8 cellular contexts compared by ENCODE assay signal in genomic region chr10:110873951-110874350, GRCh38. TPM values are rescaled to one million over a fixed set of nuclear protein-coding genes. Genes with fewer than 3 reads are reported as not detected.
DNase-seq lines count a peak whose midpoint lies in the region; ATAC-seq and TF ChIP-seq lines count a peak whose summit lies in the region.

No MANE protein-coding gene starts in this region.

- H3K9ac ChIP-seq in endocrine pancreas (ENCODE audit: control insufficient read depth, insufficient read depth, low read length), result peak overlapping the region; percentile 41

- no peak for TF ChIP-seq EP300 in ovary (IDR thresholded peaks at IDR 0.05)

- H3K36me3 Mint-ChIP-seq in Caco-2 (ENCODE audit: insufficient read depth, unreplicated experiment), result peaks cover 15% of the 10 kb centered on the region

- peak overlapping the region in 1 of 2 donors; percentile 99 for H3K27ac ChIP-seq in ovary

- ATAC-seq in left lobe of liver, result no peak
- no peak for ATAC-seq in GM21529 (IDR thresholded peaks at IDR 0.05; ENCODE audit: unreplicated experiment)
- ATAC-seq in GM19397 (IDR thresholded peaks at IDR 0.05; ENCODE audit: unreplicated experiment), result no peak

- TF ChIP-seq POLR2A in ovary (IDR thresholded peaks at IDR 0.05), result no peak

- H3K9me3 Mint-ChIP-seq in Caco-2 (ENCODE audit: unreplicated experiment), result no peaks in the 10 kb centered on the region

- TF ChIP-seq CTCF in Caco-2 (IDR thresholded peaks at IDR 0.05; ENCODE audit: insufficient read depth in 1 of 2, low read depth in 1 of 2, low read length in 1 of 2, severe bottlenecking in 1 of 2, unreplicated experiment in 1 of 2) (no peak), ovary (IDR thresholded peaks at IDR 0.05) (no peak)

- H3K9me3 ChIP-seq in Caco-2 (no peaks in the 10 kb centered on the region), endocrine pancreas (ENCODE audit: control insufficient read depth, low read length) (no peaks in the 10 kb centered on the region), ovary (no peaks in the 10 kb centered on the region)

- H3K4me3 ChIP-seq in Caco-2 (ENCODE audit: low read depth, low read length), result peak overlapping the region; percentile 72
- H3K4me3 ChIP-seq in endocrine pancreas (ENCODE audit: control insufficient read depth, insufficient read depth, low read length), result peak overlapping the region; percentile 100
- peak overlapping the region; percentile 95 for H3K4me3 ChIP-seq in ovary

- DNase-seq in Caco-2 (no peak), OCI-M1 (lab: John Stamatoyannopoulos, UW) (peak; percentile 63), ovary (no peak), left lobe of liver (ENCODE audit: low spot score) (no peak)
- DNase-seq in stimulated activated CD8-positive, alpha-beta memory T cell treated with anti-CD3 and anti-CD28 coated beads, Interleukin-4, amount 100 ng/mL, for 48 hours, result no peak

- H3K27ac Mint-ChIP-seq in Caco-2 (ENCODE audit: unreplicated experiment), result no peak overlapping the region

- H3K4me1 Mint-ChIP-seq in Caco-2 (ENCODE audit: low read depth, unreplicated experiment), result peaks cover 12% of the 10 kb centered on the region

- H3K4me1 ChIP-seq in Caco-2 (peaks cover 10% of the 10 kb centered on the region; the same call in 1 of the 2 replicates), endocrine pancreas (ENCODE audit: control insufficient read depth, insufficient read depth, low read length) (peaks cover 23% of the 10 kb centered on the region), ovary (ENCODE audit: insufficient read depth) (peaks cover 8% of the 10 kb centered on the region)

- CTCF ChIA-PET in Caco-2 (lab: Charles Lee), result interaction anchor here (1.6 kb wide), 1 partner anchor 16 kb away, joined by 8 read pairs; no protein-coding TSS in a partner anchor

- POLR2A ChIA-PET in Caco-2 (lab: Charles Lee), result no interaction called here

- intact Hi-C loops in Caco-2 (cut with micrococcal nuclease; ENCODE audit: unreplicated experiment), result loop anchor here (2.0 to 5.0 kb wide), 3 partner anchors 13 to 127 kb away; no protein-coding TSS in a partner anchor
- intact Hi-C loops in ovary (cut with DNase I), result loop anchor here in 2 of 4 donors (5.0 kb wide), 2 partner anchors 37 to 52 kb away; no protein-coding TSS in a partner anchor

- peak overlapping the region; percentile 85 for H3K4me3 Mint-ChIP-seq in Caco-2 (ENCODE audit: unreplicated experiment)

- H3K27me3 Mint-ChIP-seq in Caco-2 (ENCODE audit: insufficient read depth, unreplicated experiment), result no peaks in the 10 kb centered on the region

- no TSS peak for BruUV-seq in Caco-2 (replicated peaks; lab: Mats Ljungman, UMichigan)

- WGBS in ovary, 3 donors, result 18 to 25% (median 20%) methylated on average over 2 of the region's 2 CpGs

- H3K36me3 ChIP-seq in Caco-2 (ENCODE audit: control insufficient read depth, insufficient read depth, low read length), result no peaks in the 10 kb centered on the region
- no peaks in the 10 kb centered on the region for H3K36me3 ChIP-seq in endocrine pancreas (ENCODE audit: control insufficient read depth, insufficient read depth, low read length)
- no peaks in the 10 kb centered on the region for H3K36me3 ChIP-seq in ovary

- H3K27me3 ChIP-seq in Caco-2 (replicated peaks; ENCODE audit: control insufficient read depth, insufficient read depth, low read length), result no peaks in the 10 kb centered on the region
- H3K27me3 ChIP-seq in endocrine pancreas (ENCODE audit: control insufficient read depth, insufficient read depth, low read length), result no peaks in the 10 kb centered on the region
- H3K27me3 ChIP-seq in ovary, result no peaks in the 10 kb centered on the region

RNA-seq across cellular contexts. Expression of gene PDCD4, which starts 2.2 kb away (rescaled TPM):
- total RNA-seq in Caco-2 (2022) (65.5 and 66.1 TPM in 2 replicates), ovary (100 to 1,000 TPM; 103 to 399 (median 185) TPM), left lobe of liver (30.3 TPM)
- polyA plus RNA-seq in ovary, result 100 to 1,000 TPM; 136 to 209 TPM

RNA-seq across cellular contexts. Expression of gene BBIP1, which starts 45.0 kb away (rescaled TPM):
- total RNA-seq in Caco-2 (2022), result 16.7 and 19.2 TPM in 2 replicates
- total RNA-seq in ovary, result 10 to 100 TPM; 23.0 to 40.5 (median 30.5) TPM
- 10 to 100 TPM; 22.0 to 30.5 TPM for polyA plus RNA-seq in ovary
- 11.1 TPM for total RNA-seq in left lobe of liver

RNA-seq across cellular contexts. Expression of gene SHOC2, which starts 45.5 kb away (rescaled TPM):
- 36.1 and 38.5 TPM in 2 replicates for total RNA-seq in Caco-2 (2022)
- 10 to 100 TPM; 34.1 to 91.2 (median 67.7) TPM for total RNA-seq in ovary
- 10 to 100 TPM; 19.4 to 33.8 TPM for polyA plus RNA-seq in ovary
- 20.3 TPM for total RNA-seq in left lobe of liver
